Comparison of ENCODE assay signal across 8 cellular contexts in genomic region chr1:201481761-201482493, GRCh38. TPM values are rescaled to one million over a fixed set of nuclear protein-coding genes. Genes with fewer than 3 reads are reported as not detected.
DNase-seq lines count a peak whose midpoint lies in the region; ATAC-seq and TF ChIP-seq lines count a peak whose summit lies in the region.

No MANE protein-coding gene starts in this region.

- peaks cover 4 to 29% (median 13%) of the 10 kb centered on the region in 4 donors for H3K4me1 ChIP-seq in Peyer's patch

- peak overlapping the region in 2 of 3 donors; percentile 62 to 97 for H3K27ac Mint-ChIP-seq in IgD-negative memory B cell
- H3K27ac Mint-ChIP-seq in activated T-helper 1 cell treated with anti-CD3 and anti-CD28 coated beads, Interleukin-12 subunit alpha, Interleukin-12 subunit beta, Interleukin-2, Interleukin-4 antibody, amounts not matched to agents 30 ng/mL and 10 ng/mL and 1 ng/mL, durations not matched to agents 14 hours and 24 hours and 36 hours: no peak overlapping the region
- no peak overlapping the region for H3K27ac Mint-ChIP-seq in natural killer cell treated with Interleukin-12 subunit alpha and Interleukin-12 subunit beta and Interleukin-15 and Interleukin-18, amount 100 ng/mL, for 72 hours

- H3K36me3 ChIP-seq in Peyer's patch: peaks cover 0 to 37% (median 0%) of the 10 kb centered on the region in 3 donors

- ATAC-seq in GM21619 (IDR thresholded peaks at IDR 0.05; ENCODE audit: unreplicated experiment): peak; percentile 70
- ATAC-seq in natural killer cell treated with Interleukin-12 subunit alpha and Interleukin-12 subunit beta and Interleukin-15 and Interleukin-18, amount 100 ng/mL, for 72 hours: peak; percentile 86 to 88

- TF ChIP-seq CTCF in Peyer's patch (IDR thresholded peaks at IDR 0.05) (peak; percentile 76 to 94 (median 90)), fibroblast of mammary gland (conservative IDR thresholded peaks at IDR 0.05; ENCODE audit: control insufficient read depth, insufficient read depth, low read depth, low read length) (peak; percentile 92)

- H3K36me3 Mint-ChIP-seq in IgD-negative memory B cell: peaks cover 2% of the 10 kb centered on the region
- peaks cover 6% of the 10 kb centered on the region for H3K36me3 Mint-ChIP-seq in activated T-helper 1 cell treated with anti-CD3 and anti-CD28 coated beads, Interleukin-12 subunit alpha, Interleukin-12 subunit beta, Interleukin-2, Interleukin-4 antibody, amounts not matched to agents 30 ng/mL and 10 ng/mL and 1 ng/mL, durations not matched to agents 14 hours and 24 hours and 36 hours (ENCODE audit: low read depth)
- no peaks in the 10 kb centered on the region for H3K36me3 Mint-ChIP-seq in natural killer cell treated with Interleukin-12 subunit alpha and Interleukin-12 subunit beta and Interleukin-15 and Interleukin-18, amount 100 ng/mL, for 72 hours

- H3K4me1 Mint-ChIP-seq in IgD-negative memory B cell: peaks cover 12 to 15% (median 12%) of the 10 kb centered on the region in 3 donors
- peaks cover 26% of the 10 kb centered on the region for H3K4me1 Mint-ChIP-seq in activated T-helper 1 cell treated with anti-CD3 and anti-CD28 coated beads, Interleukin-12 subunit alpha, Interleukin-12 subunit beta, Interleukin-2, Interleukin-4 antibody, amounts not matched to agents 30 ng/mL and 10 ng/mL and 1 ng/mL, durations not matched to agents 14 hours and 24 hours and 36 hours (ENCODE audit: low read depth)
- peaks cover 11 to 13% of the 10 kb centered on the region in 2 donors for H3K4me1 Mint-ChIP-seq in natural killer cell treated with Interleukin-12 subunit alpha and Interleukin-12 subunit beta and Interleukin-15 and Interleukin-18, amount 100 ng/mL, for 72 hours (ENCODE audit: low read depth in 2 of 2)

- H3K27me3 Mint-ChIP-seq in IgD-negative memory B cell: peaks cover 1% of the 10 kb centered on the region
- peaks cover 13% of the 10 kb centered on the region for H3K27me3 Mint-ChIP-seq in activated T-helper 1 cell treated with anti-CD3 and anti-CD28 coated beads, Interleukin-12 subunit alpha, Interleukin-12 subunit beta, Interleukin-2, Interleukin-4 antibody, amounts not matched to agents 30 ng/mL and 10 ng/mL and 1 ng/mL, durations not matched to agents 14 hours and 24 hours and 36 hours (ENCODE audit: insufficient read depth)
- peaks cover 5 to 17% of the 10 kb centered on the region in 2 donors for H3K27me3 Mint-ChIP-seq in natural killer cell treated with Interleukin-12 subunit alpha and Interleukin-12 subunit beta and Interleukin-15 and Interleukin-18, amount 100 ng/mL, for 72 hours

- no peak for TF ChIP-seq POLR2A in Peyer's patch (IDR thresholded peaks at IDR 0.05)

- intact Hi-C loops in activated T-helper 1 cell treated with anti-CD3 and anti-CD28 coated beads, Interleukin-12 subunit alpha, Interleukin-12 subunit beta, Interleukin-2, Interleukin-4 antibody, amounts not matched to agents 30 ng/mL and 10 ng/mL and 1 ng/mL, durations not matched to agents 14 hours and 24 hours and 36 hours (cut with micrococcal nuclease): loop anchor here (1.0 to 5.0 kb wide), 5 partner anchors 25 to 220 kb away; partner anchors contain the start of gene CSRP1

- H3K4me3 Mint-ChIP-seq in IgD-negative memory B cell: peak overlapping the region; percentile 84 to 95 (median 90)
- H3K4me3 Mint-ChIP-seq in activated T-helper 1 cell treated with anti-CD3 and anti-CD28 coated beads, Interleukin-12 subunit alpha, Interleukin-12 subunit beta, Interleukin-2, Interleukin-4 antibody, amounts not matched to agents 30 ng/mL and 10 ng/mL and 1 ng/mL, durations not matched to agents 14 hours and 24 hours and 36 hours: peak overlapping the region; percentile 76
- H3K4me3 Mint-ChIP-seq in natural killer cell treated with Interleukin-12 subunit alpha and Interleukin-12 subunit beta and Interleukin-15 and Interleukin-18, amount 100 ng/mL, for 72 hours: peak overlapping the region; percentile 47

- H3K27ac ChIP-seq in Peyer's patch: peak overlapping the region in 3 of 4 donors; percentile 7 to 67 (median 62)

- peak; percentile 96 for DNase-seq in DMS53 (lab: John Stamatoyannopoulos, UW)
- peak; percentile 74 to 93 (median 90) for DNase-seq in Peyer's patch
- peak; percentile 71 for DNase-seq in activated T-helper 1 cell treated with anti-CD3 and anti-CD28 coated beads, Interleukin-12 subunit alpha, Interleukin-12 subunit beta, Interleukin-2, Interleukin-4 antibody, amounts not matched to agents 30 ng/mL and 10 ng/mL and 1 ng/mL, durations not matched to agents 14 hours and 24 hours and 36 hours (ENCODE audit: low spot score)
- DNase-seq in fibroblast of mammary gland (ENCODE audit: low read depth): peak; percentile 79
- DNase-seq in natural killer cell treated with Interleukin-12 subunit alpha and Interleukin-12 subunit beta and Interleukin-15 and Interleukin-18, amount 100 ng/mL, for 72 hours (ENCODE audit: low spot score): peak; percentile 74
- DNase-seq in stimulated activated naive CD4-positive, alpha-beta T cell treated with Interleukin-2 at 50 U/mL for 16 hours (lab: John Stamatoyannopoulos, UW): peak; percentile 72

- H3K9me3 Mint-ChIP-seq in IgD-negative memory B cell: no peaks in the 10 kb centered on the region
- H3K9me3 Mint-ChIP-seq in activated T-helper 1 cell treated with anti-CD3 and anti-CD28 coated beads, Interleukin-12 subunit alpha, Interleukin-12 subunit beta, Interleukin-2, Interleukin-4 antibody, amounts not matched to agents 30 ng/mL and 10 ng/mL and 1 ng/mL, durations not matched to agents 14 hours and 24 hours and 36 hours: no peaks in the 10 kb centered on the region
- no peaks in the 10 kb centered on the region for H3K9me3 Mint-ChIP-seq in natural killer cell treated with Interleukin-12 subunit alpha and Interleukin-12 subunit beta and Interleukin-15 and Interleukin-18, amount 100 ng/mL, for 72 hours

- H3K4me3 ChIP-seq in Peyer's patch (peak overlapping the region; percentile 28 to 48 (median 44)), fibroblast of mammary gland (ENCODE audit: control insufficient read depth, low read depth, low read length) (peak overlapping the region; percentile 23)

- H3K9me3 ChIP-seq in Peyer's patch: no peaks in the 10 kb centered on the region

- H3K27me3 ChIP-seq in Peyer's patch: no peaks in the 10 kb centered on the region

RNA-seq across cellular contexts. Expression of gene PHLDA3, which starts 12.9 kb away (rescaled TPM):
- 0.64 TPM for polyA plus RNA-seq in IgD-negative memory B cell
- total RNA-seq in Peyer's patch: 10 to 100 TPM in 1 of 4 donors, 1 to 10 TPM in 3; 4.4 to 43.7 (median 5.2) TPM
- 16.6 and 17.3 TPM in 2 replicates for total RNA-seq in activated T-helper 1 cell treated with anti-CD3 and anti-CD28 coated beads, Interleukin-12 subunit alpha, Interleukin-12 subunit beta, Interleukin-2, Interleukin-4 antibody, amounts not matched to agents 30 ng/mL and 10 ng/mL and 1 ng/mL, durations not matched to agents 14 hours and 24 hours and 36 hours
- total RNA-seq in natural killer cell treated with Interleukin-12 subunit alpha and Interleukin-12 subunit beta and Interleukin-15 and Interleukin-18, amount 100 ng/mL, for 72 hours: 1 to 10 TPM; 2.7 to 3.3 TPM

RNA-seq across cellular contexts. Expression of gene CSRP1, which starts 25.0 kb away (rescaled TPM):
- 53.4 TPM for polyA plus RNA-seq in IgD-negative memory B cell
- 100 to 1,000 TPM; 139 to 306 (median 160) TPM for total RNA-seq in Peyer's patch
- total RNA-seq in activated T-helper 1 cell treated with anti-CD3 and anti-CD28 coated beads, Interleukin-12 subunit alpha, Interleukin-12 subunit beta, Interleukin-2, Interleukin-4 antibody, amounts not matched to agents 30 ng/mL and 10 ng/mL and 1 ng/mL, durations not matched to agents 14 hours and 24 hours and 36 hours: 66.0 and 66.2 TPM in 2 replicates
- total RNA-seq in natural killer cell treated with Interleukin-12 subunit alpha and Interleukin-12 subunit beta and Interleukin-15 and Interleukin-18, amount 100 ng/mL, for 72 hours: 10 to 100 TPM; 41.6 to 57.8 TPM

RNA-seq across cellular contexts. Expression of gene NAV1, which starts 57.0 kb away (rescaled TPM):
- polyA plus RNA-seq in IgD-negative memory B cell: 1.3 TPM
- 10 to 100 TPM in 3 of 4 donors, 1 to 10 TPM in 1; 6.7 to 47.9 (median 14.9) TPM for total RNA-seq in Peyer's patch
- total RNA-seq in activated T-helper 1 cell treated with anti-CD3 and anti-CD28 coated beads, Interleukin-12 subunit alpha, Interleukin-12 subunit beta, Interleukin-2, Interleukin-4 antibody, amounts not matched to agents 30 ng/mL and 10 ng/mL and 1 ng/mL, durations not matched to agents 14 hours and 24 hours and 36 hours: 0.83 and 1.6 TPM in 2 replicates
- 1 to 10 TPM in 1 of 2 donors, under 1 TPM in 1; 0.21 to 1.2 TPM for total RNA-seq in natural killer cell treated with Interleukin-12 subunit alpha and Interleukin-12 subunit beta and Interleukin-15 and Interleukin-18, amount 100 ng/mL, for 72 hours

Comparison
In these comparisons a context has a peak if more than half of its experiments do, and no peak if none do; other contexts are left out.
1. Peak in every context shown above with its lines: DNase-seq, ATAC-seq, H3K4me3 ChIP-seq and H3K27ac ChIP-seq.
2. H3K27ac Mint-ChIP-seq: peak in IgD-negative memory B cell (2 of 3); none in activated T-helper 1 cell treated with anti-CD3 and anti-CD28 coated beads, Interleukin-12 subunit alpha, Interleukin-12 subunit beta, Interleukin-2, Interleukin-4 antibody, amounts not matched to agents 30 ng/mL and 10 ng/mL and 1 ng/mL, durations not matched to agents 14 hours and 24 hours and 36 hours (single experiment) and natural killer cell treated with Interleukin-12 subunit alpha and Interleukin-12 subunit beta and Interleukin-15 and Interleukin-18, amount 100 ng/mL, for 72 hours (0 of 2).